22 cellular contexts compared by ENCODE assay signal in the genomic region with DNA sequence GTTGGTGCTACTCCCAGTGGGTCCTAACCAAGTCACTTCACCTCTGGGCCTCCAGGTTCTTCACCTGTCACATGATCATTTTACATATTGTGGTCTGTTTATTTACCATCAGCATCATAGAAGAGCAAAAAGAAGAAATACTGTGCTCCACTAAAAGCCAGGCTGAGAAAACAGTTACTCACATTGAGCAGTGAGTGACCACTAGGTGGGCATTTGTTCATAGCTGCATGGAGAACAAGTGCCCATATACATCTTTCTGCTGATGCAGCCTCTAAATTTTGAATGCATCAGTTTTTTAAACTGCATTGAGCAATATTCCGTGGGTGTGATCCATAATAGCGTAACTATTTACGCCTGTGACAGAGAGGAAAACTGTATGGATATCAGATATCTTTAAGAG.
A peak's percentile ranks its signal among the peaks of the same experiment; 100 is the strongest.
DNase-seq lines count a peak whose midpoint lies in the region; ATAC-seq and TF ChIP-seq lines count a peak whose summit lies in the region.
"Had no signal": no experiment of that assay in that cellular context is flagged by ENCODE, and none has a peak within 500 bp of the region (broad histone marks: within the 10 kb centered on the region; RNA-seq: fewer than 3 reads in every experiment).

No MANE protein-coding gene starts in this region.

- POLR2A ChIA-PET in PC-3 (lab: Charles Lee; ENCODE audit: unreplicated experiment): no interaction called here

- H4K20me1 ChIP-seq in PC-3 (ENCODE audit: low read length): no peaks in the 10 kb centered on the region
- no peaks in the 10 kb centered on the region for H4K20me1 ChIP-seq in neural progenitor cell (ENCODE audit: low read depth)

- intact Hi-C loops in PC-3 (cut with micrococcal nuclease): no loop called here

- H3K9ac ChIP-seq in PC-3 (ENCODE audit: low read length): no peak overlapping the region
- no peak overlapping the region for H3K9ac ChIP-seq in neural progenitor cell

- H3K4me1 Mint-ChIP-seq in chondrocyte (ENCODE audit: low read depth): no peaks in the 10 kb centered on the region
- no peaks in the 10 kb centered on the region for H3K4me1 Mint-ChIP-seq in neural progenitor cell

- H2AFZ ChIP-seq in PC-3 (ENCODE audit: low read length) (no peak overlapping the region), neural progenitor cell (replicated peaks) (no peak overlapping the region)

- no peak overlapping the region for H3K4me3 Mint-ChIP-seq in chondrocyte (ENCODE audit: unreplicated experiment)
- no peak overlapping the region for H3K4me3 Mint-ChIP-seq in neural progenitor cell
- H3K4me3 Mint-ChIP-seq: dendritic cell treated with granulocyte-macrophage colony-stimulating factor and Interleukin-4, amounts not matched to agents 40 ng/mL and 50 ng/mL, for 4 days had no signal

- H3K4me2 ChIP-seq in PC-3 (ENCODE audit: low read length): no peak overlapping the region
- no peak overlapping the region for H3K4me2 ChIP-seq in neural progenitor cell

- H3K27me3 ChIP-seq in PC-3 (ENCODE audit: low read length): no peaks in the 10 kb centered on the region
- H3K27me3 ChIP-seq in neural progenitor cell: no peaks in the 10 kb centered on the region
- H3K27me3 ChIP-seq: body of pancreas, SJSA1, upper lobe of right lung had no signal

- H3K27ac Mint-ChIP-seq in chondrocyte (ENCODE audit: unreplicated experiment) (no peak overlapping the region), neural progenitor cell (no peak overlapping the region)
- H3K27ac Mint-ChIP-seq: dendritic cell treated with granulocyte-macrophage colony-stimulating factor and Interleukin-4, amounts not matched to agents 40 ng/mL and 50 ng/mL, for 4 days had no signal

- no peak overlapping the region for H3K4me3 ChIP-seq in PC-3 (ENCODE audit: low read length)
- no peak overlapping the region for H3K4me3 ChIP-seq in neural progenitor cell
- H3K4me3 ChIP-seq: body of pancreas, lower lobe of right lung, SJSA1, upper lobe of right lung had no signal

- H3K27me3 Mint-ChIP-seq in chondrocyte (ENCODE audit: low read depth) (no peaks in the 10 kb centered on the region), neural progenitor cell (ENCODE audit: insufficient read depth, low read depth) (no peaks in the 10 kb centered on the region)
- H3K27me3 Mint-ChIP-seq: dendritic cell treated with granulocyte-macrophage colony-stimulating factor and Interleukin-4, amounts not matched to agents 40 ng/mL and 50 ng/mL, for 4 days had no signal

- H3K4me1 ChIP-seq in PC-3 (ENCODE audit: insufficient read depth, low read length): no peaks in the 10 kb centered on the region
- H3K4me1 ChIP-seq in neural progenitor cell: no peaks in the 10 kb centered on the region
- H3K4me1 ChIP-seq: body of pancreas, lower lobe of right lung, SJSA1, upper lobe of right lung had no signal

- H3F3A ChIP-seq in PC-3 (ENCODE audit: low read length, unreplicated experiment): no peaks in the 10 kb centered on the region
- no peaks in the 10 kb centered on the region for H3F3A ChIP-seq in neural progenitor cell (ENCODE audit: low read depth)

- H3K9me3 Mint-ChIP-seq in chondrocyte (ENCODE audit: low read depth) (no peaks in the 10 kb centered on the region), neural progenitor cell (no peaks in the 10 kb centered on the region)
- H3K9me3 Mint-ChIP-seq: dendritic cell treated with granulocyte-macrophage colony-stimulating factor and Interleukin-4, amounts not matched to agents 40 ng/mL and 50 ng/mL, for 4 days had no signal

- H3K79me2 ChIP-seq in PC-3 (ENCODE audit: low read length) (no peaks in the 10 kb centered on the region), neural progenitor cell (ENCODE audit: low read depth) (no peaks in the 10 kb centered on the region)

- H3K36me3 ChIP-seq in PC-3 (ENCODE audit: low read depth, low read length) (peaks cover 2% of the 10 kb centered on the region; the same call in 1 of the 2 replicates), neural progenitor cell (no peaks in the 10 kb centered on the region)

- no peaks in the 10 kb centered on the region for H3K9me2 ChIP-seq in PC-3 (replicated peaks; ENCODE audit: low read length)

- CTCF ChIA-PET in PC-3 (lab: Charles Lee): interaction anchor here (0.6 kb wide), 1 partner anchor 191 kb away, joined by 4 read pairs; no protein-coding TSS in a partner anchor

- peak; percentile 58; the same call in 1 of the 2 replicates for ATAC-seq in PC-3
- ATAC-seq: body of pancreas; esophagus mucosa; lower lobe of right lung; stimulated activated naive CD8-positive, alpha-beta T cell treated with anti-CD3 and anti-CD28 coated beads, Interleukin-15, Interleukin-2, amounts not matched to agents 100 U/mL and 50 U/mL, for 24 hours; upper lobe of right lung had no signal

- H3K36me3 Mint-ChIP-seq in chondrocyte (ENCODE audit: low read depth) (peaks cover 17% of the 10 kb centered on the region), neural progenitor cell (peaks cover 6% of the 10 kb centered on the region)

- DNase-seq in NCI-H510A treated with DMSO at 0.1 percent for 48 hours (lab: John Stamatoyannopoulos, UW) (peak; percentile 62), NCI-H510A (lab: John Stamatoyannopoulos, UW) (no peak), PC-3 (no peak), chondrocyte (ENCODE audit: low spot score) (no peak), neural progenitor cell (ENCODE audit: low spot score) (no peak), HPDE6-E6E7 (ENCODE audit: extremely low spot score) (no peak), NCI-H1694 treated with DMSO at 0.1 percent for 48 hours (lab: John Stamatoyannopoulos, UW) (no peak), NCI-H446 (lab: John Stamatoyannopoulos, UW) (no peak)
- DNase-seq: activated CD4-positive, alpha-beta T cell treated with anti-CD3 and anti-CD28 coated beads for 4 hours; activated naive CD4-positive, alpha-beta T cell treated with Interleukin-2 at 50 U/mL for 16 hours; body of pancreas; glutamatergic neuron; HCEC 1CT; lower lobe of right lung; NCI-H146; NCI-H345; stimulated activated naive CD8-positive, alpha-beta T cell treated with anti-CD3 and anti-CD28 coated beads, Interleukin-15, Interleukin-2, amounts not matched to agents 100 U/mL and 50 U/mL, for 24 hours; T1000; upper lobe of right lung had no signal

- H3K27ac ChIP-seq in PC-3 (ENCODE audit: low read length) (no peak overlapping the region), neural progenitor cell (peak overlapping the region; percentile 27)
- H3K27ac ChIP-seq: body of pancreas, lower lobe of right lung, SJSA1, upper lobe of right lung had no signal

- no TSS peak for BruUV-seq in PC-3 (replicated peaks; lab: Mats Ljungman, UMichigan)

- TF ChIP-seq CTCF in PC-3 (conservative IDR thresholded peaks at IDR 0.05; ENCODE audit: low read depth, low read length) (peak; percentile 39), chondrocyte (IDR thresholded peaks at IDR 0.05) (peak; percentile 48), neural progenitor cell (IDR thresholded peaks at IDR 0.05) (peak; percentile 21)

- no peaks in the 10 kb centered on the region for H3K9me3 ChIP-seq in PC-3 (ENCODE audit: low read length)
- H3K9me3 ChIP-seq in neural progenitor cell (ENCODE audit: low read depth): no peaks in the 10 kb centered on the region
- H3K9me3 ChIP-seq: body of pancreas, lower lobe of right lung, SJSA1, upper lobe of right lung had no signal
